In the genomic region with DNA sequence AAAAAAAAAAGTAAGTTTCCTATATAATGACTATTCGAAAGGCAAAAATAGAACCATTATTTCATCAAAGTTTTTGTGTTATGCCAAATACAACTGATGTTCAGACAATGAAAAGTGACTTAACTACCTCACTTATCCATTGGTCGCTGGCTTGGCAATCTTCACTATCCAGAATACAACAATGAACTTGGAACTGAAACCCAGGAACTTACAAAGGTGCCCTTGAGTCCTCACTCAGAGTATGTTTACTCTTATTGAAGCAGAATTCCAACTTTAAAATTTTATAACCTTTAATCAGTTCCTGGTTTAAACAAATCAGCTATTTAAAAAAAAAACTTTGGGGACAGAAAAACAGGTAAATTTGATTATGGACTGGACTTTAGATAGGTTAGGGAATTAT, we compare ENCODE assay signal across 20 cellular contexts. TPM values are rescaled to one million over a fixed set of nuclear protein-coding genes. Genes with fewer than 3 reads are reported as not detected.
DNase-seq lines count a peak whose midpoint lies in the region; ATAC-seq and TF ChIP-seq lines count a peak whose summit lies in the region.
"Had no signal": no experiment of that assay in that cellular context is flagged by ENCODE, and none has a peak within 500 bp of the region (broad histone marks: within the 10 kb centered on the region; RNA-seq: fewer than 3 reads in every experiment).

No MANE protein-coding gene starts in this region.

- no peaks in the 10 kb centered on the region for H3K27me3 Mint-ChIP-seq in natural killer cell (ENCODE audit: low read depth in 2 of 2)
- H3K27me3 Mint-ChIP-seq in natural killer cell treated with Interleukin-12 subunit alpha and Interleukin-12 subunit beta and Interleukin-15 and Interleukin-18, amount 100 ng/mL, for 72 hours = no peaks in the 10 kb centered on the region
- H3K27me3 Mint-ChIP-seq: B cell; CD4-positive, alpha-beta T cell had no signal

- no peak overlapping the region for H3K4me2 ChIP-seq in MM.1S (ENCODE audit: low read depth, low read length)

- H3K9me3 Mint-ChIP-seq in natural killer cell = no peaks in the 10 kb centered on the region
- no peaks in the 10 kb centered on the region for H3K9me3 Mint-ChIP-seq in natural killer cell treated with Interleukin-12 subunit alpha and Interleukin-12 subunit beta and Interleukin-15 and Interleukin-18, amount 100 ng/mL, for 72 hours
- H3K9me3 Mint-ChIP-seq: CD14-positive monocyte; CD4-positive, alpha-beta T cell; CD8-positive, alpha-beta memory T cell had no signal

- H3K27me3 ChIP-seq in stomach (no peaks in the 10 kb centered on the region), MM.1S (replicated peaks; ENCODE audit: insufficient read depth, low read length) (no peaks in the 10 kb centered on the region), BE2C (no peaks in the 10 kb centered on the region)
- H3K27me3 ChIP-seq: BLaER1 treated with 17β-estradiol and CSF1 and Interleukin-3, amounts not matched to agents 10 nM and 100 nM had no signal

- TF ChIP-seq CTCF in natural killer cell (IDR thresholded peaks at IDR 0.05) (no peak), fibroblast of the aortic adventitia (IDR thresholded peaks at IDR 0.05; ENCODE audit: insufficient read depth, low read length) (no peak), stomach (IDR thresholded peaks at IDR 0.05) (no peak), MM.1S (IDR thresholded peaks at IDR 0.05; ENCODE audit: low read length) (no peak), BE2C (IDR thresholded peaks at IDR 0.05; ENCODE audit: low read depth, low read length) (no peak)

- H3K27ac Mint-ChIP-seq in natural killer cell = peak overlapping the region; percentile 73
- no peak overlapping the region for H3K27ac Mint-ChIP-seq in natural killer cell treated with Interleukin-12 subunit alpha and Interleukin-12 subunit beta and Interleukin-15 and Interleukin-18, amount 100 ng/mL, for 72 hours
- H3K27ac Mint-ChIP-seq: B cell; CD4-positive, alpha-beta T cell had no signal

- no peak for DNase-seq in natural killer cell
- no peak for DNase-seq in natural killer cell treated with Interleukin-12 subunit alpha and Interleukin-12 subunit beta and Interleukin-15 and Interleukin-18, amount 100 ng/mL, for 72 hours (ENCODE audit: low spot score)
- DNase-seq in fibroblast of the aortic adventitia (ENCODE audit: low read depth) = peak; percentile 8
- DNase-seq in stomach = no peak
- DNase-seq in MM.1S = no peak
- no peak for DNase-seq in BE2C
- no peak for DNase-seq in cerebellar cortex (ENCODE audit: low spot score)
- DNase-seq: Calu3; CD4-positive, alpha-beta T cell; CD8-positive, alpha-beta memory T cell; COR-L47; DMS53; DMS79 treated with DMSO at 0.1 percent for 48 hours; GM23248; H7; HCEC 1CT had no signal

- TF ChIP-seq POLR2A in stomach (IDR thresholded peaks at IDR 0.05) = no peak

- H3K27ac ChIP-seq in stomach (peak overlapping the region in 4 of 5 donors; percentile 7 to 41 (median 20)), MM.1S (ENCODE audit: low read length) (no peak overlapping the region)
- H3K27ac ChIP-seq: 22Rv1; BLaER1 treated with 17β-estradiol and CSF1 and Interleukin-3, amounts not matched to agents 10 nM and 100 nM had no signal

- peaks cover 0 to 27% (median 15%) of the 10 kb centered on the region in 4 donors for H3K36me3 ChIP-seq in stomach
- no peaks in the 10 kb centered on the region for H3K36me3 ChIP-seq in MM.1S (replicated peaks; ENCODE audit: insufficient read depth, low read length)
- H3K36me3 ChIP-seq in BE2C = peaks cover 15% of the 10 kb centered on the region

- H2AFZ ChIP-seq in MM.1S (ENCODE audit: low read length) = no peak overlapping the region
- H2AFZ ChIP-seq: GM23248 had no signal

- no peak overlapping the region for H3K4me3 ChIP-seq in fibroblast of the aortic adventitia (ENCODE audit: low read depth, low read length)
- no peak overlapping the region for H3K4me3 ChIP-seq in stomach
- H3K4me3 ChIP-seq in MM.1S (ENCODE audit: low read length) = no peak overlapping the region
- no peak overlapping the region for H3K4me3 ChIP-seq in BE2C (ENCODE audit: low read depth, low read length)
- H3K4me3 ChIP-seq: BLaER1 treated with 17β-estradiol and CSF1 and Interleukin-3, amounts not matched to agents 10 nM and 100 nM; GM23248 had no signal

- intact Hi-C loops in natural killer cell (cut with micrococcal nuclease) = no loop called here
- intact Hi-C loops in stomach (cut with DNase I; ENCODE audit: low total_unique reads) = no loop called here

- no peak for TF ChIP-seq EP300 in stomach (IDR thresholded peaks at IDR 0.05)

- H3K4me1 ChIP-seq in stomach (peaks cover 19 to 73% (median 53%) of the 10 kb centered on the region in 4 donors), MM.1S (ENCODE audit: low read length) (no peaks in the 10 kb centered on the region), BE2C (no peaks in the 10 kb centered on the region)

- H3F3A ChIP-seq in MM.1S (ENCODE audit: insufficient read depth, low read length) = no peaks in the 10 kb centered on the region

- no peaks in the 10 kb centered on the region for H4K20me1 ChIP-seq in MM.1S (ENCODE audit: insufficient read depth, low read length)

- peaks cover 33 to 40% of the 10 kb centered on the region in 2 donors for H3K4me1 Mint-ChIP-seq in natural killer cell
- peaks cover 36 to 40% of the 10 kb centered on the region in 2 donors for H3K4me1 Mint-ChIP-seq in natural killer cell treated with Interleukin-12 subunit alpha and Interleukin-12 subunit beta and Interleukin-15 and Interleukin-18, amount 100 ng/mL, for 72 hours (ENCODE audit: low read depth in 2 of 2)
- H3K4me1 Mint-ChIP-seq: B cell had no signal

- H3K36me3 Mint-ChIP-seq in natural killer cell = no peaks in the 10 kb centered on the region
- no peaks in the 10 kb centered on the region for H3K36me3 Mint-ChIP-seq in natural killer cell treated with Interleukin-12 subunit alpha and Interleukin-12 subunit beta and Interleukin-15 and Interleukin-18, amount 100 ng/mL, for 72 hours

- H3K9me3 ChIP-seq in stomach = no peaks in the 10 kb centered on the region
- H3K9me3 ChIP-seq in MM.1S (replicated peaks; ENCODE audit: insufficient read depth, low read length) = no peaks in the 10 kb centered on the region
- H3K9me3 ChIP-seq in BE2C = no peaks in the 10 kb centered on the region
- H3K9me3 ChIP-seq: BLaER1 treated with 17β-estradiol and CSF1 and Interleukin-3, amounts not matched to agents 10 nM and 100 nM had no signal

- no peak overlapping the region for H3K4me3 Mint-ChIP-seq in natural killer cell
- no peak overlapping the region for H3K4me3 Mint-ChIP-seq in natural killer cell treated with Interleukin-12 subunit alpha and Interleukin-12 subunit beta and Interleukin-15 and Interleukin-18, amount 100 ng/mL, for 72 hours
- H3K4me3 Mint-ChIP-seq: B cell; CD14-positive monocyte; CD4-positive, alpha-beta T cell; CD8-positive, alpha-beta memory T cell had no signal

- H3K79me2 ChIP-seq in MM.1S (ENCODE audit: low read length) = peaks cover 47% of the 10 kb centered on the region

- no peak overlapping the region for H3K9ac ChIP-seq in MM.1S (ENCODE audit: low read length)
- H3K9ac ChIP-seq: GM23248 had no signal

- H3K9me2 ChIP-seq in MM.1S (replicated peaks; ENCODE audit: insufficient read depth, low read length) = no peaks in the 10 kb centered on the region

- ATAC-seq in natural killer cell = no peak
- ATAC-seq in natural killer cell treated with Interleukin-12 subunit alpha and Interleukin-12 subunit beta and Interleukin-15 and Interleukin-18, amount 100 ng/mL, for 72 hours = no peak

- WGBS in stomach, 5 donors = 33 to 64% (median 51%) methylated on average over 2 of the region's 2 CpGs

RNA-seq across cellular contexts. Expression of a gene that starts 34.1 kb away (rescaled TPM):
- total RNA-seq in natural killer cell (100 to 1,000 TPM; 274 to 355 (median 292) TPM), fibroblast of the aortic adventitia (ENCODE audit: low replicate concordance) (46.5 and 97.0 TPM in 2 replicates), stomach (100 to 1,000 TPM in 2 of 5 donors, 10 to 100 TPM in 3; 14.2 to 218 (median 72.4) TPM)
- 100 to 1,000 TPM; 106 to 110 TPM for total RNA-seq in natural killer cell treated with Interleukin-12 subunit alpha and Interleukin-12 subunit beta and Interleukin-15 and Interleukin-18, amount 100 ng/mL, for 72 hours
- polyA plus RNA-seq in stomach = 1 to 10 TPM; 2.1 to 2.4 (median 2.3) TPM
- 5.9 TPM for polyA plus RNA-seq in BE2C (2012; ENCODE audit: insufficient read depth, insufficient read length, low read depth)

Comparison
In these comparisons a context has a peak if more than half of its experiments do, and no peak if none do; other contexts are left out.
1. H3K27ac Mint-ChIP-seq: peak in natural killer cell (2 of 2); none in natural killer cell treated with Interleukin-12 subunit alpha and Interleukin-12 subunit beta and Interleukin-15 and Interleukin-18, amount 100 ng/mL, for 72 hours (0 of 2).